In genomic region chr7:42693722-42694121, GRCh38 we compare ENCODE assay signal across 21 cellular contexts.
DNase-seq lines count a peak whose midpoint lies in the region; ATAC-seq and TF ChIP-seq lines count a peak whose summit lies in the region.
"Had no signal": no experiment of that assay in that cellular context is flagged by ENCODE, and none has a peak within 500 bp of the region (broad histone marks: within the 10 kb centered on the region; RNA-seq: fewer than 3 reads in every experiment).

No MANE protein-coding gene starts in this region.

- TF ChIP-seq POLR2A in esophagus muscularis mucosa (IDR thresholded peaks at IDR 0.05; ENCODE audit: low read depth) (no peak), gastrocnemius medialis (IDR thresholded peaks at IDR 0.05) (no peak)

- no peaks in the 10 kb centered on the region for H3K9me3 Mint-ChIP-seq in natural killer cell treated with Interleukin-12 subunit alpha and Interleukin-12 subunit beta and Interleukin-15 and Interleukin-18, amount 100 ng/mL, for 72 hours
- H3K9me3 Mint-ChIP-seq: CD8-positive, alpha-beta T cell had no signal

- DNase-seq in Right ventricle myocardium inferior (ENCODE audit: missing footprints) = no peak
- DNase-seq in right cardiac atrium = no peak
- DNase-seq in heart right ventricle = peak in 1 of 2 donors; percentile 15
- no peak for DNase-seq in right atrium auricular region (ENCODE audit: low spot score)
- peak; percentile 85 for DNase-seq in esophagus muscularis mucosa (ENCODE audit: extremely low spot score)
- DNase-seq in gastrocnemius medialis = peak; percentile 4 to 46
- DNase-seq in natural killer cell treated with Interleukin-12 subunit alpha and Interleukin-12 subunit beta and Interleukin-15 and Interleukin-18, amount 100 ng/mL, for 72 hours (ENCODE audit: low spot score) = no peak
- DNase-seq: CD4-positive, CD25-positive, alpha-beta regulatory T cell; CD8-positive, alpha-beta T cell; DMS 273 treated with DMSO at 0.1 percent for 48 hours; DMS79; EL; GDM1; H7; HCEC 1CT had no signal

- H3K4me1 ChIP-seq in right cardiac atrium (ENCODE audit: control insufficient read depth, insufficient read depth, low read length) (peaks cover 2% of the 10 kb centered on the region), heart right ventricle (peaks cover 0 to 27% (median 3%) of the 10 kb centered on the region in 9 donors), right atrium auricular region (no peaks in the 10 kb centered on the region), esophagus muscularis mucosa (peaks cover 5 to 40% (median 19%) of the 10 kb centered on the region in 4 donors), gastrocnemius medialis (peaks cover 0 to 12% of the 10 kb centered on the region in 2 donors)
- H3K4me1 ChIP-seq: BLaER1 had no signal

- H3K27me3 ChIP-seq in right cardiac atrium (ENCODE audit: control insufficient read depth, insufficient read depth) (no peaks in the 10 kb centered on the region), heart right ventricle (peaks cover 0 to 5% (median 0%) of the 10 kb centered on the region in 7 donors), right atrium auricular region (no peaks in the 10 kb centered on the region), esophagus muscularis mucosa (no peaks in the 10 kb centered on the region), gastrocnemius medialis (no peaks in the 10 kb centered on the region)
- H3K27me3 ChIP-seq: BLaER1 had no signal

- no peaks in the 10 kb centered on the region for H3K4me1 Mint-ChIP-seq in natural killer cell treated with Interleukin-12 subunit alpha and Interleukin-12 subunit beta and Interleukin-15 and Interleukin-18, amount 100 ng/mL, for 72 hours (ENCODE audit: low read depth in 2 of 2)
- H3K4me1 Mint-ChIP-seq: B cell; CD4-positive, CD25-positive, alpha-beta regulatory T cell had no signal

- intact Hi-C loops in Right ventricle myocardium inferior (cut with DNase I) (loop anchor here (10.0 kb wide), 1 partner anchor 719 kb away; no protein-coding TSS in a partner anchor), right cardiac atrium (cut with DNase I) (no loop called here), heart right ventricle (cut with DNase I) (loop anchor here in 6 of 10 donors (10.0 kb wide), 4 partner anchors 699 to 749 kb away; no protein-coding TSS in a partner anchor), esophagus muscularis mucosa (cut with DNase I) (loop anchor here (5.0 to 10.0 kb wide), 3 partner anchors 131 to 751 kb away; no protein-coding TSS in a partner anchor), gastrocnemius medialis (cut with DNase I; ENCODE audit: low total_unique reads) (loop anchor here (5.0 kb wide), 1 partner anchor 756 kb away; no protein-coding TSS in a partner anchor)

- H3K9me3 ChIP-seq in right cardiac atrium (ENCODE audit: control insufficient read depth, low read length) (no peaks in the 10 kb centered on the region), heart right ventricle (peaks cover 0 to 8% (median 0%) of the 10 kb centered on the region in 11 donors), right atrium auricular region (no peaks in the 10 kb centered on the region), esophagus muscularis mucosa (no peaks in the 10 kb centered on the region), gastrocnemius medialis (no peaks in the 10 kb centered on the region)
- H3K9me3 ChIP-seq: BLaER1 had no signal

- H3K4me3 ChIP-seq in right cardiac atrium (ENCODE audit: low read length) (no peak overlapping the region), heart right ventricle (no peak overlapping the region), right atrium auricular region (no peak overlapping the region), esophagus muscularis mucosa (no peak overlapping the region), gastrocnemius medialis (no peak overlapping the region)
- H3K4me3 ChIP-seq: BLaER1, GM12878 had no signal

- WGBS in right cardiac atrium = 91% methylated on average over 5 of the region's 5 CpGs
- WGBS in heart right ventricle, 2 donors = 89 to 96% methylated on average over 5 of the region's 5 CpGs
- 89% methylated on average over 5 of the region's 5 CpGs for WGBS in esophagus muscularis mucosa

- no peaks in the 10 kb centered on the region for H3K36me3 Mint-ChIP-seq in natural killer cell treated with Interleukin-12 subunit alpha and Interleukin-12 subunit beta and Interleukin-15 and Interleukin-18, amount 100 ng/mL, for 72 hours
- H3K36me3 Mint-ChIP-seq: CD4-positive, CD25-positive, alpha-beta regulatory T cell; CD8-positive, alpha-beta T cell had no signal

- ATAC-seq in Right ventricle myocardium inferior (peak; percentile 35), right cardiac atrium (no peak), heart right ventricle (peak in 7 of 8 donors; percentile 26 to 61 (median 52)), gastrocnemius medialis (peak in 1 of 2 donors; percentile 51), HG03439 (IDR thresholded peaks at IDR 0.05; ENCODE audit: unreplicated experiment) (no peak)
- no peak for ATAC-seq in natural killer cell treated with Interleukin-12 subunit alpha and Interleukin-12 subunit beta and Interleukin-15 and Interleukin-18, amount 100 ng/mL, for 72 hours
- ATAC-seq: CD8-positive, alpha-beta T cell; GM12878 had no signal

- peaks cover 4 to 9% of the 10 kb centered on the region in 2 donors for H3K27me3 Mint-ChIP-seq in natural killer cell treated with Interleukin-12 subunit alpha and Interleukin-12 subunit beta and Interleukin-15 and Interleukin-18, amount 100 ng/mL, for 72 hours
- H3K27me3 Mint-ChIP-seq: B cell; CD4-positive, CD25-positive, alpha-beta regulatory T cell had no signal

- H3K27ac ChIP-seq in right cardiac atrium (ENCODE audit: low read length) = no peak overlapping the region
- H3K27ac ChIP-seq in heart right ventricle = no peak overlapping the region
- no peak overlapping the region for H3K27ac ChIP-seq in right atrium auricular region
- H3K27ac ChIP-seq in esophagus muscularis mucosa (replicated peaks in 1 of 4) = no peak overlapping the region
- H3K27ac ChIP-seq in gastrocnemius medialis = no peak overlapping the region
- H3K27ac ChIP-seq: 22Rv1, BLaER1, C4-2B had no signal

- H3K36me3 ChIP-seq in heart right ventricle (no peaks in the 10 kb centered on the region), right atrium auricular region (no peaks in the 10 kb centered on the region), esophagus muscularis mucosa (no peaks in the 10 kb centered on the region), gastrocnemius medialis (no peaks in the 10 kb centered on the region)
- H3K36me3 ChIP-seq: BLaER1 had no signal

- TF ChIP-seq EP300 in esophagus muscularis mucosa (IDR thresholded peaks at IDR 0.05) = no peak

- H3K27ac Mint-ChIP-seq in natural killer cell treated with Interleukin-12 subunit alpha and Interleukin-12 subunit beta and Interleukin-15 and Interleukin-18, amount 100 ng/mL, for 72 hours = no peak overlapping the region
- H3K27ac Mint-ChIP-seq: B cell; CD4-positive, CD25-positive, alpha-beta regulatory T cell; CD8-positive, alpha-beta T cell had no signal

- TF ChIP-seq CTCF in heart right ventricle (IDR thresholded peaks at IDR 0.05) (no peak), right atrium auricular region (IDR thresholded peaks at IDR 0.05) (no peak), esophagus muscularis mucosa (IDR thresholded peaks at IDR 0.05) (no peak), gastrocnemius medialis (IDR thresholded peaks at IDR 0.05 in 4 of 5, conservative IDR thresholded peaks at IDR 0.05 in 1 of 5) (no peak)

- no peak overlapping the region for H3K4me3 Mint-ChIP-seq in natural killer cell treated with Interleukin-12 subunit alpha and Interleukin-12 subunit beta and Interleukin-15 and Interleukin-18, amount 100 ng/mL, for 72 hours
- H3K4me3 Mint-ChIP-seq: B cell; CD4-positive, CD25-positive, alpha-beta regulatory T cell; CD8-positive, alpha-beta T cell had no signal

- in situ Hi-C loops in gastrocnemius medialis (cut with MboI; ENCODE audit: low sequenced_read_pairs in 4 of 4) = no loop called here

Comparison
In these comparisons a context has a peak if more than half of its experiments do, and no peak if none do; other contexts are left out.
1. ATAC-seq: peak in Right ventricle myocardium inferior (single experiment) and heart right ventricle (7 of 8); none in right cardiac atrium (0 of 2), HG03439 (single experiment) and natural killer cell treated with Interleukin-12 subunit alpha and Interleukin-12 subunit beta and Interleukin-15 and Interleukin-18, amount 100 ng/mL, for 72 hours (0 of 2).
2. intact Hi-C loops: an anchor here in Right ventricle myocardium inferior (10.0 kb wide), heart right ventricle (10.0 kb wide), esophagus muscularis mucosa (5.0 to 10.0 kb wide) and gastrocnemius medialis (5.0 kb wide); none called in right cardiac atrium.
3. DNase-seq: peak in esophagus muscularis mucosa (single experiment) and gastrocnemius medialis (2 of 2); none in Right ventricle myocardium inferior (single experiment), right cardiac atrium (0 of 3), right atrium auricular region (single experiment) and natural killer cell treated with Interleukin-12 subunit alpha and Interleukin-12 subunit beta and Interleukin-15 and Interleukin-18, amount 100 ng/mL, for 72 hours (single experiment).